In genomic region chr1:63731117-63732043, GRCh38 we compare ENCODE assay signal across 1 cellular context.
TF ChIP-seq lines count a peak whose summit lies in the region.

No MANE protein-coding gene starts in this region.

TF ChIP-seq in GM23338, 12 proteins besides CTCF, POLR2A, EP300 and RAD21 (continued from another document):
- no peak for TF ChIP-seq ZNF462 (CRISPR knock-in tag; IDR thresholded peaks at IDR 0.05)
- no peak for TF ChIP-seq EZH2phosphoT487 (IDR thresholded peaks at IDR 0.05; ENCODE audit: unreplicated experiment)
- peak; percentile 30; the same call in 1 of the 2 replicates for TF ChIP-seq ZNF114 (CRISPR knock-in tag; IDR thresholded peaks at IDR 0.05)
- no peak for TF ChIP-seq POLR2AphosphoS5 (IDR thresholded peaks at IDR 0.05; ENCODE audit: low read depth)
- peak; percentile 10 for TF ChIP-seq REST (IDR thresholded peaks at IDR 0.05; ENCODE audit: unreplicated experiment)
- peak; percentile 93 for TF ChIP-seq ETS1 (IDR thresholded peaks at IDR 0.05)
- TF ChIP-seq NANOG (IDR thresholded peaks at IDR 0.05; ENCODE audit: borderline replicate concordance) = peak; percentile 70
